Comparison of ENCODE assay signal across 19 cellular contexts in the genomic region with DNA sequence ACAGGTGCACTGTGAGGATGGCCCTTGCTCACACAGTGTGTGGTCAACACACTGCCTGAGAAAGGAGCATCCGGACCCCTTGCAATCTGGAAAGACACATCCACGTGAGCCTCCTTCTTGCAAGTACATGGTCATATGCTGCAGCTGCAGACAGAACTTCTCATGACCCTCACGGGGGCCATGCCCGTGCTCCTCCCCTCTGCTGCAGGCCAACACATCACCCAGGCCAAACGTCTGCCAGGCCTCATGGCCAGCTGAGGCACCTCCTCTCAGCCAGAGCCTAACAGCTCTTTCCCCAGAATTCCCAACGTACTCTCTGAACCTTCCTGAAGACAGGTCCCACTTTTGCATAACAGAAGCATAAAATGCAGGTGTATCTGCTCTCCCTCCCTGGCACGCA.
"Had no signal": no experiment of that assay in that cellular context is flagged by ENCODE, and none has a peak within 500 bp of the region (broad histone marks: within the 10 kb centered on the region; RNA-seq: fewer than 3 reads in every experiment).

No MANE protein-coding gene starts in this region.

- H3K27ac ChIP-seq: esophagus squamous epithelium, left lung, ovary, thyroid gland had no signal

- FAIRE-seq: colon, kidney had no signal

- H3K27me3 ChIP-seq: cardiac muscle cell, esophagus squamous epithelium, left lung, ovary, thyroid gland had no signal

- H3K9me3 ChIP-seq: esophagus squamous epithelium, left lung, ovary, thyroid gland had no signal

- H3K4me3 Mint-ChIP-seq: activated B cell treated with CpG ODN at 0.5 μM for 24 hours; activated CD8-positive, alpha-beta T cell treated with anti-CD3 and anti-CD28 coated beads for 36 hours; activated T-cell treated with anti-CD3 and anti-CD28 coated beads, Interleukin-2, amount 50 U/mL, for 4 hours; nephron; stimulated activated memory B cell treated with anti-CD40 and anti-IgM and Interleukin-4, amounts not matched to agents 10 μg/mL and 1 μg/mL and 100 μg/mL, for 72 hours; T-helper 1 cell treated with Interleukin-12 subunit alpha and Interleukin-12 subunit beta and Interleukin-4 antibody, amounts not matched to agents 30 μg/mL and 1 μg/mL, for 36 hours had no signal

- ATAC-seq: activated CD8-positive, alpha-beta T cell treated with anti-CD3 and anti-CD28 coated beads for 36 hours; activated T-cell treated with anti-CD3 and anti-CD28 coated beads, Interleukin-2, amount 50 U/mL, for 4 hours; left lung; stimulated activated memory B cell treated with anti-CD40 and anti-IgM and Interleukin-4, amounts not matched to agents 10 μg/mL and 1 μg/mL and 100 μg/mL, for 72 hours had no signal

- H3K36me3 ChIP-seq: cardiac muscle cell, left lung, ovary, thyroid gland had no signal

- H3K4me1 ChIP-seq: left lung, thyroid gland had no signal

- H3K9me3 Mint-ChIP-seq: activated B cell treated with CpG ODN at 0.5 μM for 24 hours; activated CD8-positive, alpha-beta T cell treated with anti-CD3 and anti-CD28 coated beads for 36 hours; activated T-cell treated with anti-CD3 and anti-CD28 coated beads, Interleukin-2, amount 50 U/mL, for 4 hours; nephron; stimulated activated memory B cell treated with anti-CD40 and anti-IgM and Interleukin-4, amounts not matched to agents 10 μg/mL and 1 μg/mL and 100 μg/mL, for 72 hours; T-helper 1 cell treated with Interleukin-12 subunit alpha and Interleukin-12 subunit beta and Interleukin-4 antibody, amounts not matched to agents 30 μg/mL and 1 μg/mL, for 36 hours had no signal

- H3K4me3 ChIP-seq: cardiac muscle cell, esophagus squamous epithelium, left lung, ovary, thyroid gland had no signal

- DNase-seq: activated B cell treated with CpG ODN at 0.5 μM for 24 hours; activated CD4-positive, alpha-beta T cell treated with anti-CD3 and anti-CD28 coated beads for 48 hours; activated CD8-positive, alpha-beta T cell treated with anti-CD3 and anti-CD28 coated beads for 36 hours; activated effector memory CD4-positive, alpha-beta T cell treated with Interleukin-2 at 50 U/mL for 16 hours; activated naive CD4-positive, alpha-beta T cell treated with anti-CD3 and anti-CD28 coated beads, Interleukin-2, amount 50 U/mL, for 16 hours; activated T-cell treated with anti-CD3 and anti-CD28 coated beads, Interleukin-2, amount 50 U/mL, for 4 hours; esophagus squamous epithelium; hippocampal formation; kidney; left lung; mesendoderm; ovary; stimulated activated CD4-positive, alpha-beta T cell treated with anti-CD3 and anti-CD28 coated beads, Interleukin-2, amount 100 ng/mL, for 48 hours; thyroid gland had no signal

- H3K27ac Mint-ChIP-seq: activated B cell treated with CpG ODN at 0.5 μM for 24 hours; activated CD8-positive, alpha-beta T cell treated with anti-CD3 and anti-CD28 coated beads for 36 hours; stimulated activated memory B cell treated with anti-CD40 and anti-IgM and Interleukin-4, amounts not matched to agents 10 μg/mL and 1 μg/mL and 100 μg/mL, for 72 hours; T-helper 1 cell treated with Interleukin-12 subunit alpha and Interleukin-12 subunit beta and Interleukin-4 antibody, amounts not matched to agents 30 μg/mL and 1 μg/mL, for 36 hours had no signal

- H3K27me3 Mint-ChIP-seq: activated B cell treated with CpG ODN at 0.5 μM for 24 hours; activated CD8-positive, alpha-beta T cell treated with anti-CD3 and anti-CD28 coated beads for 36 hours; stimulated activated memory B cell treated with anti-CD40 and anti-IgM and Interleukin-4, amounts not matched to agents 10 μg/mL and 1 μg/mL and 100 μg/mL, for 72 hours had no signal
